In the genomic region with DNA sequence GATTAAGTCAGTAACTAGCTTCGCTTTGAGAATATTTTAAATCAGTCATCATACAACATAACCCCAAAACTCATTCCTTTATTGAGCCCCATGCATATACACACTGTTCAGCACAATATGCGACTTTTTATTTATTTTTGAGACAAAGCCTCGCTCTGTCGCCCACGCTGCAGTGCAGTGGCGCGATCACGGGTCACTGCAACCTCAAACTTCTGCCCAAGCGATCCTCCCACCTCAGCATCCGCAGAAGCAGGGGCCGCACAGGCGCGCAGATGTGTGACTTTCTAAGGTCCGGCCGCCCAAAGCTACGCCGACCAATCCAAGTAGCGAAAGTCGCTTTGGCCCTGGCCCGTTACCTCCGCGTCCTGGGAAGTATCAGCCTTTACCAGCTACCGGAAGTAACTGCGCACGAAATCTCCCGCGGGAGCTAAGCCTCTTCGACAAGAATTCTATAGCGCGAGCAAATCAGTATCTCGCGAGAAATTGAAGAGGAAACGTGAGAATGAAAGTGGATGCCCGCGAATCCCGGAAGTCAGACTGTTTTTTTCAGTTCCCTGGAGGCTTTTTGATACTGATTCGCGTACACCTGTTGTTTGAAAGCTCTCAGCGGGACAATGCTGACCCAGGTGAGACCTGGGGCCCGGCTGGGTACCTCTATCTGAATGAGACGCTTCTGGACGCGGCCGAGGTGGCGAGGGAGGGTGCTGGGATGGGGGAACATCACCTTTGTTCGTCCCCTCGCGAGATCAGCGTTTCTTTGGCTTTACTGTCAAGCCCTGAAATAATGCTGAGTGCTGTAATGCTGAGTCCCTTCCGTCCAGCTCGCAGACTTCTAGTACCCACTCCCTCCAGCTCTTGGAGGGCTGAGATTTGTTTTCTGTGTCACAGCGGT, we compare ENCODE assay signal across 8 cellular contexts. TPM values are rescaled to one million over a fixed set of nuclear protein-coding genes. Genes with fewer than 3 reads are reported as not detected.
DNase-seq lines count a peak whose midpoint lies in the region; ATAC-seq and TF ChIP-seq lines count a peak whose summit lies in the region.

TSS of gene DHFR2 (minus strand) at position 404 of the 892 bp plus-strand sequence. CDS start 1,405 bp downstream, outside the sequence.
TSS of gene NSUN3 (plus strand) at position 549 of the 892 bp plus-strand sequence. CDS start at position 615, 66 bp downstream.

- TF ChIP-seq RAD21 in SK-N-SH (IDR thresholded peaks at IDR 0.05; ENCODE audit: low read length), result no peak

- H3K4me3 Mint-ChIP-seq in activated naive CD4-positive, alpha-beta T cell treated with anti-CD3 and anti-CD28 coated beads, Interleukin-2, amount 50 U/mL, for 24 hours, result peak within 1 kb of the TSS; percentile 99

- under 1% methylated on average over 36 of the region's 52 CpGs for WGBS in SK-N-SH (ENCODE audit: low lambda C conversion rate)
- under 1% methylated on average over 47 of the region's 52 CpGs for WGBS in suprapubic skin

- DNase-seq in GM10248 (ENCODE audit: extremely low spot score), result peak; percentile 84
- peak; percentile 95 for DNase-seq in NCI-H1092 (lab: John Stamatoyannopoulos, UW)
- DNase-seq in SK-N-SH, result peak; percentile 75
- DNase-seq in glomerular endothelial cell (ENCODE audit: extremely low read depth, low read depth, low spot score), result peak; percentile 95
- peak in 55 of 56 donors; percentile 25 to 89 (median 77) for DNase-seq in nucleus accumbens (lab: John Stamatoyannopoulos, UW)
- peak; percentile 94 for DNase-seq in suprapubic skin (ENCODE audit: low spot score in 2 of 2)

- TF ChIP-seq POLR2A in suprapubic skin (IDR thresholded peaks at IDR 0.05), result no peak

- H3K9me3 ChIP-seq in SK-N-SH (no peaks in the 10 kb centered on the region), suprapubic skin (no peaks in the 10 kb centered on the region)

- H3K27me3 Mint-ChIP-seq in activated naive CD4-positive, alpha-beta T cell treated with anti-CD3 and anti-CD28 coated beads, Interleukin-2, amount 50 U/mL, for 24 hours, result no peaks in the 10 kb centered on the region

- TF ChIP-seq EP300 in SK-N-SH (IDR thresholded peaks at IDR 0.05; ENCODE audit: borderline replicate concordance in 1 of 2, low read depth in 1 of 2, low read length in 1 of 2) (no peak; a peak in 1 of 4 replicates), suprapubic skin (IDR thresholded peaks at IDR 0.05) (no peak)

- H3K4me1 ChIP-seq in SK-N-SH (ENCODE audit: control insufficient read depth in 1 of 2, insufficient read depth in 2 of 2, low read depth in 1 of 2, low read length in 1 of 2) (peaks cover 0 to 2% of the 10 kb centered on the region in 2 experiments; a peak in 2 of 4 replicates), suprapubic skin (peaks cover 28% of the 10 kb centered on the region)

- no peaks in the 10 kb centered on the region for H3K9me2 ChIP-seq in SK-N-SH

- H3K36me3 Mint-ChIP-seq in activated naive CD4-positive, alpha-beta T cell treated with anti-CD3 and anti-CD28 coated beads, Interleukin-2, amount 50 U/mL, for 24 hours, result peaks cover 16% of the 10 kb centered on the region

- peak within 1 kb of the TSS; percentile 75 for H3K4me2 ChIP-seq in SK-N-SH

- POLR2A ChIA-PET in GM10248 (lab: Yijun Ruan, JAX), result interaction anchor here (0.7 kb wide), 1 partner anchor 55 kb away, joined by 3 read pairs; no protein-coding TSS in a partner anchor
- POLR2A ChIA-PET in SK-N-SH (lab: Yijun Ruan, JAX), result interaction anchor here (0.6 to 1.8 kb wide), 9 partner anchors 12 to 120 kb away, joined by 3 to 7 read pairs (median 3); partner anchors contain the start of gene PROS1

- no peaks in the 10 kb centered on the region for H3K27me3 ChIP-seq in SK-N-SH (ENCODE audit: insufficient read depth)
- no peaks in the 10 kb centered on the region for H3K27me3 ChIP-seq in suprapubic skin

- H2AFZ ChIP-seq in SK-N-SH (ENCODE audit: low read depth), result peak within 1 kb of the TSS; percentile 93

- no peaks in the 10 kb centered on the region for H4K20me1 ChIP-seq in SK-N-SH (ENCODE audit: insufficient read depth)

- peaks cover 19% of the 10 kb centered on the region; the same call in 1 of the 2 replicates for H3K79me2 ChIP-seq in SK-N-SH (ENCODE audit: insufficient read depth)

- TF ChIP-seq CTCF in GM10248 (IDR thresholded peaks at IDR 0.05; ENCODE audit: control extremely low read depth, extremely low read depth, low read depth, missing control alignments) (no peak), SK-N-SH (IDR thresholded peaks at IDR 0.05) (no peak), suprapubic skin (IDR thresholded peaks at IDR 0.05) (no peak)

- H3K4me1 Mint-ChIP-seq in activated naive CD4-positive, alpha-beta T cell treated with anti-CD3 and anti-CD28 coated beads, Interleukin-2, amount 50 U/mL, for 24 hours, result peaks cover 62% of the 10 kb centered on the region

- peak within 1 kb of the TSS; percentile 98 to 99 for H3K27ac ChIP-seq in SK-N-SH (ENCODE audit: low read depth in 2 of 2, low read length in 1 of 2)
- peak within 1 kb of the TSS; percentile 97 for H3K27ac ChIP-seq in suprapubic skin

- H3K9me3 Mint-ChIP-seq in activated naive CD4-positive, alpha-beta T cell treated with anti-CD3 and anti-CD28 coated beads, Interleukin-2, amount 50 U/mL, for 24 hours, result no peaks in the 10 kb centered on the region

- CTCF ChIA-PET in GM10248 (lab: Yijun Ruan, JAX), result interaction anchor here (0.8 to 2.1 kb wide), 7 partner anchors 12 to 83 kb away, joined by 3 to 10 read pairs (median 4); partner anchors contain the start of gene ARL13B
- CTCF ChIA-PET in SK-N-SH (lab: Yijun Ruan, JAX), result interaction anchor here (0.7 to 1.9 kb wide), 7 partner anchors 8 to 157 kb away, joined by 3 to 6 read pairs (median 3); no protein-coding TSS in a partner anchor

- peaks cover 19% of the 10 kb centered on the region for H3F3A ChIP-seq in SK-N-SH (replicated peaks; ENCODE audit: insufficient read depth)

- H3K36me3 ChIP-seq in SK-N-SH (replicated peaks in 1 of 2; ENCODE audit: control insufficient read depth in 1 of 2, insufficient read depth in 2 of 2, low read length in 1 of 2), result peaks cover 18 to 31% of the 10 kb centered on the region in 2 experiments
- peaks cover 12% of the 10 kb centered on the region for H3K36me3 ChIP-seq in suprapubic skin

- peak; percentile 94 for ATAC-seq in HG02610 (IDR thresholded peaks at IDR 0.05; ENCODE audit: unreplicated experiment)

- peak within 1 kb of the TSS; percentile 99 for H3K27ac Mint-ChIP-seq in activated naive CD4-positive, alpha-beta T cell treated with anti-CD3 and anti-CD28 coated beads, Interleukin-2, amount 50 U/mL, for 24 hours

- H3K4me3 ChIP-seq in SK-N-SH (ENCODE audit: low read depth in 2 of 2, low read length in 1 of 2), result peak within 1 kb of the TSS; percentile 80 to 86
- peak within 1 kb of the TSS; percentile 84 for H3K4me3 ChIP-seq in suprapubic skin

- H3K9ac ChIP-seq in SK-N-SH, result peak within 1 kb of the TSS; percentile 97

TF ChIP-seq in SK-N-SH, 30 proteins besides CTCF, POLR2A, EP300 and RAD21 (continues in another document):
- no peak for TF ChIP-seq IRF3 (IDR thresholded peaks at IDR 0.05; ENCODE audit: low read depth, low read length)
- TF ChIP-seq SMC3 (IDR thresholded peaks at IDR 0.05; ENCODE audit: low read depth, low read length), result no peak
- TF ChIP-seq TCF12 (IDR thresholded peaks at IDR 0.05), result peak; percentile 16; the same call in 1 of the 2 replicates
- TF ChIP-seq MXI1 (IDR thresholded peaks at IDR 0.05; ENCODE audit: low read depth, low read length), result no peak; the same call in none of the 2 replicates
- TF ChIP-seq ELF1 (IDR thresholded peaks at IDR 0.05), result peak; percentile 95
- peak; percentile 71 for TF ChIP-seq GABPA (IDR thresholded peaks at IDR 0.05; ENCODE audit: low read depth)
- TF ChIP-seq GATA2 (CRISPR knock-in tag; IDR thresholded peaks at IDR 0.05), result no peak
- no peak for TF ChIP-seq YY1 (IDR thresholded peaks at IDR 0.05; ENCODE audit: low read depth)
- TF ChIP-seq RCOR1 (IDR thresholded peaks at IDR 0.05; ENCODE audit: low read length), result peak; percentile 1; the same call in 1 of the 2 replicates
- no peak for TF ChIP-seq MEF2A (IDR thresholded peaks at IDR 0.05; ENCODE audit: borderline replicate concordance, low read depth)
- TF ChIP-seq FOSL2 (IDR thresholded peaks at IDR 0.05; ENCODE audit: borderline replicate concordance, low read depth), result no peak

RNA-seq across cellular contexts. Expression of gene DHFR2, which starts in this region (rescaled TPM):
- polyA plus RNA-seq in SK-N-SH (2012; rRNA removed), result 1.3 and 1.9 TPM in 2 replicates
- polyA plus RNA-seq in SK-N-SH (2012; cell fraction: cytosol; rRNA removed), result 2.3 TPM in 2 replicates
- 0.75 and 1.1 TPM in 2 replicates for polyA plus RNA-seq in SK-N-SH (2012; cell fraction: nucleus; rRNA removed)
- total RNA-seq in glomerular endothelial cell, result 2.5 and 2.6 TPM in 2 replicates
- total RNA-seq in suprapubic skin, result 1 to 10 TPM; 1.6 to 6.3 (median 4.0) TPM

RNA-seq across cellular contexts. Expression of gene NSUN3, which starts in this region (rescaled TPM):
- polyA plus RNA-seq in SK-N-SH (2012; rRNA removed), result 2.9 and 3.3 TPM in 2 replicates
- polyA plus RNA-seq in SK-N-SH (2012; cell fraction: cytosol; rRNA removed), result 3.6 and 3.7 TPM in 2 replicates
- polyA plus RNA-seq in SK-N-SH (2012; cell fraction: nucleus; rRNA removed), result 2.8 and 4.1 TPM in 2 replicates
- total RNA-seq in glomerular endothelial cell (5.7 and 12.6 TPM in 2 replicates), suprapubic skin (10 to 100 TPM in 1 of 4 donors, 1 to 10 TPM in 3; 6.8 to 18.6 (median 8.9) TPM)

Comparison
In these comparisons a context has a peak if more than half of its experiments do, and no peak if none do; other contexts are left out.
1. Peak in every context shown above with its lines: DNase-seq, ATAC-seq, H3K4me3 ChIP-seq and H3K27ac ChIP-seq.